Comparison of ENCODE assay signal across 27 cellular contexts in the genomic region with DNA sequence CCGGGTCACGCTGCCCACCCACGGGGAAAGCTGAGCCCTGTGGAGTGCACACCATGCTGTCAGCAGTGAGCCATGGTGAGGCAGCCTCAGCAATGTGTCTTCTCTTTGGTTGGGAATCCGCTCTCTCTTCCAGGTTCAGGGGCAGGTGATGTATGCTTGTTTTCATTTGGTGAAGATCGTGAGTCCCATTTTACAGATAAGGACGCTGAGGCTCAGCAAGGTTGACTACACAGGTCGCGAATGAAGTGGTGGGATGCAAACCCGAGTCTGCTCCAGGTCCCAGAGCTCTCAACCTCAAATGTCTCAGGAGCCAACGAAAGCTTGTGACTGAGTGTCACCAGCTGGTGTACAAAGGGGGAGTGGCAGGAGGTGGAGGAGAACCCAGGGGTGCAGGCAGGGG.
"Had no signal": no experiment of that assay in that cellular context is flagged by ENCODE, and none has a peak within 500 bp of the region (broad histone marks: within the 10 kb centered on the region; RNA-seq: fewer than 3 reads in every experiment).

No MANE protein-coding gene starts in this region.

- FAIRE-seq: islet of Langerhans, kidney, pancreas, small intestine had no signal

- H3K9me3 ChIP-seq: mucosa of descending colon, pancreas, prostate gland had no signal

- H3K27me3 ChIP-seq: pancreas, uterus had no signal

- H3K36me3 Mint-ChIP-seq: immature natural killer cell; naive thymus-derived CD4-positive, alpha-beta T cell; natural killer cell treated with Interleukin-12 subunit alpha and Interleukin-12 subunit beta and Interleukin-15 and Interleukin-18, amount 100 ng/mL, for 72 hours; stimulated activated memory B cell treated with anti-CD40 and anti-IgM and Interleukin-4, amounts not matched to agents 10 μg/mL and 1 μg/mL and 100 μg/mL, for 72 hours; type B pancreatic cell had no signal

- ATAC-seq: mucosa of descending colon; naive thymus-derived CD4-positive, alpha-beta T cell; natural killer cell treated with Interleukin-12 subunit alpha and Interleukin-12 subunit beta and Interleukin-15 and Interleukin-18, amount 100 ng/mL, for 72 hours; pancreas; right cardiac atrium; stimulated activated memory B cell treated with anti-CD40 and anti-IgM and Interleukin-4, amounts not matched to agents 10 μg/mL and 1 μg/mL and 100 μg/mL, for 72 hours; stimulated activated naive CD8-positive, alpha-beta T cell treated with anti-CD3 and anti-CD28 coated beads, Interleukin-15, amount 100 ng/mL, for 72 hours had no signal

- DNase-seq: hypothalamus; immature natural killer cell; kidney; midbrain; mucosa of descending colon; naive thymus-derived CD4-positive, alpha-beta T cell; pancreas; retina; right cardiac atrium; sigmoid colon; small intestine; spleen; stimulated activated CD4-positive, alpha-beta T cell treated with anti-CD3 and anti-CD28 coated beads, Interleukin-4, amount 100 ng/mL, for 24 hours; stimulated activated naive CD4-positive, alpha-beta T cell treated with Interleukin-2 at 50 U/mL for 16 hours; stimulated activated naive CD8-positive, alpha-beta T cell treated with anti-CD3 and anti-CD28 coated beads, Interleukin-15, amount 100 ng/mL, for 72 hours; substantia nigra; uterus had no signal

- H3K4me1 ChIP-seq: pancreas, prostate gland, sigmoid colon, uterus had no signal

- H3K36me3 ChIP-seq: heart left ventricle, left ventricle myocardium inferior, pancreas, prostate gland, sigmoid colon, spleen, tibial nerve, uterus had no signal

- H3K4me3 ChIP-seq: heart left ventricle, left ventricle myocardium inferior, lung, mucosa of descending colon, pancreas, prostate gland, sigmoid colon, spleen, tibial nerve, uterus had no signal

- H3K27ac ChIP-seq: pancreas, prostate gland, sigmoid colon, spleen, tibial nerve, uterus had no signal

- H3K27ac Mint-ChIP-seq: immature natural killer cell; naive thymus-derived CD4-positive, alpha-beta T cell; natural killer cell treated with Interleukin-12 subunit alpha and Interleukin-12 subunit beta and Interleukin-15 and Interleukin-18, amount 100 ng/mL, for 72 hours; stimulated activated memory B cell treated with anti-CD40 and anti-IgM and Interleukin-4, amounts not matched to agents 10 μg/mL and 1 μg/mL and 100 μg/mL, for 72 hours; stimulated activated naive CD8-positive, alpha-beta T cell treated with anti-CD3 and anti-CD28 coated beads, Interleukin-15, amount 100 ng/mL, for 72 hours; type B pancreatic cell had no signal

- H3K9me3 Mint-ChIP-seq: immature natural killer cell; natural killer cell treated with Interleukin-12 subunit alpha and Interleukin-12 subunit beta and Interleukin-15 and Interleukin-18, amount 100 ng/mL, for 72 hours; neural crest cell; stimulated activated memory B cell treated with anti-CD40 and anti-IgM and Interleukin-4, amounts not matched to agents 10 μg/mL and 1 μg/mL and 100 μg/mL, for 72 hours; stimulated activated naive CD8-positive, alpha-beta T cell treated with anti-CD3 and anti-CD28 coated beads, Interleukin-15, amount 100 ng/mL, for 72 hours; type B pancreatic cell had no signal

- H3K4me3 Mint-ChIP-seq: immature natural killer cell; naive thymus-derived CD4-positive, alpha-beta T cell; natural killer cell treated with Interleukin-12 subunit alpha and Interleukin-12 subunit beta and Interleukin-15 and Interleukin-18, amount 100 ng/mL, for 72 hours; neural crest cell; stimulated activated memory B cell treated with anti-CD40 and anti-IgM and Interleukin-4, amounts not matched to agents 10 μg/mL and 1 μg/mL and 100 μg/mL, for 72 hours; stimulated activated naive CD8-positive, alpha-beta T cell treated with anti-CD3 and anti-CD28 coated beads, Interleukin-15, amount 100 ng/mL, for 72 hours; type B pancreatic cell had no signal
